ENCODE assay signal across 8 cellular contexts in genomic region chr17:410674-411401, GRCh38. TPM values are rescaled to one million over a fixed set of nuclear protein-coding genes. Genes with fewer than 3 reads are reported as not detected.
DNase-seq lines count a peak whose midpoint lies in the region; ATAC-seq and TF ChIP-seq lines count a peak whose summit lies in the region.

No MANE protein-coding gene starts in this region.

- TSS peak; percentile 70 for BruUV-seq in Calu3 (replicated peaks; lab: Mats Ljungman, UMichigan)

- peaks cover 26% of the 10 kb centered on the region for H3K36me3 Mint-ChIP-seq in Calu3 (ENCODE audit: insufficient read depth, unreplicated experiment)

- no peaks in the 10 kb centered on the region for H3K9me3 ChIP-seq in lower lobe of right lung

- peaks cover 8% of the 10 kb centered on the region for H3K4me1 Mint-ChIP-seq in Calu3 (ENCODE audit: low read depth, unreplicated experiment)

- DNase-seq in Calu3, result peak; percentile 5
- no peak for DNase-seq in lower lobe of right lung
- peak in 4 of 49 donors; percentile 5 to 62 (median 40) for DNase-seq in substantia nigra (lab: John Stamatoyannopoulos, UW)
- DNase-seq in NCI-H1694 treated with DMSO at 0.1 percent for 48 hours (lab: John Stamatoyannopoulos, UW), result no peak
- no peak for DNase-seq in COR-L47 (lab: John Stamatoyannopoulos, UW)

- no peaks in the 10 kb centered on the region for H3K27me3 Mint-ChIP-seq in Calu3 (ENCODE audit: unreplicated experiment)

- TF ChIP-seq CTCF in Calu3 (IDR thresholded peaks at IDR 0.05; ENCODE audit: unreplicated experiment) (no peak), VCaP (conservative IDR thresholded peaks at IDR 0.05) (no peak), lower lobe of right lung (IDR thresholded peaks at IDR 0.05) (no peak)

- no peaks in the 10 kb centered on the region for H3K27me3 ChIP-seq in lower lobe of right lung (ENCODE audit: low read depth)

- H3K9me3 Mint-ChIP-seq in Calu3 (ENCODE audit: low read depth, unreplicated experiment), result no peaks in the 10 kb centered on the region

- peak overlapping the region; percentile 88 for H3K27ac Mint-ChIP-seq in Calu3 (ENCODE audit: unreplicated experiment)

- CTCF ChIA-PET in Calu3 (lab: Charles Lee), result interaction anchor here (1.5 kb wide), 1 partner anchor 289 kb away, joined by 5 read pairs; no protein-coding TSS in a partner anchor

- peak; percentile 1 for ATAC-seq in HG03342 (IDR thresholded peaks at IDR 0.05; ENCODE audit: unreplicated experiment)
- ATAC-seq in lower lobe of right lung, result peak; percentile 20

- intact Hi-C loops in Calu3 (cut with micrococcal nuclease; ENCODE audit: unreplicated experiment), result no loop called here
- intact Hi-C loops in lower lobe of right lung (cut with DNase I), result loop anchor here (5.0 kb wide), 1 partner anchor 291 kb away; no protein-coding TSS in a partner anchor

- peaks cover 26% of the 10 kb centered on the region for H3K4me1 ChIP-seq in lower lobe of right lung

- H3K27ac ChIP-seq in VCaP (peak overlapping the region; percentile 73; the same call in 1 of the 2 replicates), cingulate gyrus (ENCODE audit: low read depth, low read length) (peak overlapping the region; percentile 77), lower lobe of right lung (peak overlapping the region; percentile 85), substantia nigra (ENCODE audit: low read depth, low read length, poor library complexity, severe bottlenecking) (peak overlapping the region; percentile 12)

- H3K4me3 ChIP-seq in lower lobe of right lung, result peak overlapping the region; percentile 93

- H3K4me3 Mint-ChIP-seq in Calu3 (ENCODE audit: low read depth, unreplicated experiment), result peak overlapping the region; percentile 85

- peaks cover 11% of the 10 kb centered on the region for H3K36me3 ChIP-seq in lower lobe of right lung

RNA-seq across cellular contexts. Expression of gene RFLNB, which starts 34.9 kb away (rescaled TPM):
- 0.51 and 0.61 TPM in 2 replicates for total RNA-seq in Calu3 (2022)
- total RNA-seq in lower lobe of right lung, result 22.1 TPM

RNA-seq across cellular contexts. Expression of gene RPH3AL, which starts 58.2 kb away (rescaled TPM):
- total RNA-seq in Calu3 (2022) (14.1 and 17.9 TPM in 2 replicates), lower lobe of right lung (38.7 TPM)

Comparison
In these comparisons a context has a peak if more than half of its experiments do, and no peak if none do; other contexts are left out.
1. H3K27ac ChIP-seq: peak in every context shown above with its lines; median percentile 85 in lower lobe of right lung; 77 in cingulate gyrus; 73 in VCaP; 12 in substantia nigra.
2. RNA of gene RFLNB, which starts 34.9 kb away (total RNA-seq): 22.1 TPM in lower lobe of right lung (single experiment); 0.51 to 0.61 TPM in Calu3; every median in the first group is over 10 times any median in the second.